ENCODE assay signal across 16 cellular contexts in the genomic region with DNA sequence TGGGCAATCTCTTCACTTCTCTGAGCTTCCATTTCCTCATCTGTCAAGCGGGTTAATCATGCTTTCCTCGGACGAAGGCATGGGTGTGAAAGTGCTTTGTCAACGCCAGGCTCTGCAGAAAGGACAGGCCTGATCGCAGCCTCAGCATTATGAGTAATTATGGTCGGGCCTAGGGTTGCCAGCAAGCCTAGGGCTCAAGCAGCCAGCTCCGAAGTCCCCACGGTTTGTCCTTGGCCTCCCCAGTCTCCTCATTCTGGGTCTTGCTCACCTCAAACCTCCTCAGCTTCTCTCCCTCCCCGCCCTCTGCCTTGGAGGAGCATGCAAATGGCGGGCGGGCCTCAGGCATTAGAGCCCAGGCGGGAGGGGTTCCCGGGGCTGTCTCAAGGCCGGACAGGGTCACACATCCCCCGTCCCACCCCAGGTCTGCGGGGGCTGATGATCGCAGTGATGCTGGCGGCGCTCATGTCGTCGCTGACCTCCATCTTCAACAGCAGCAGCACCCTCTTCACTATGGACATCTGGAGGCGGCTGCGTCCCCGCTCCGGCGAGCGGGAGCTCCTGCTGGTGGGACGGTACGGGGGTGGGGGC. TPM values are rescaled to one million over a fixed set of nuclear protein-coding genes. Genes with fewer than 3 reads are reported as not detected.
"Had no signal": no experiment of that assay in that cellular context is flagged by ENCODE, and none has a peak within 500 bp of the region (broad histone marks: within the 10 kb centered on the region; RNA-seq: fewer than 3 reads in every experiment).

No MANE protein-coding gene starts in this region.

- ATAC-seq: activated CD8-positive, alpha-beta memory T cell treated with anti-CD3 and anti-CD28 coated beads, Interleukin-2, amount 10 ng/mL, durations not matched to agents 7 days and 5 days; activated naive CD8-positive, alpha-beta T cell treated with anti-CD3 and anti-CD28 coated beads, Interleukin-2, amount 50 U/mL, for 24 hours; activated T-cell treated with anti-CD3 and anti-CD28 coated beads, Interleukin-2, amount 50 U/mL, for 4 hours; left colon; stimulated activated naive CD8-positive, alpha-beta T cell treated with anti-CD3 and anti-CD28 coated beads, Interleukin-15, Interleukin-2, amounts not matched to agents 100 U/mL and 50 U/mL, for 24 hours had no signal

- H3K36me3 ChIP-seq: upper lobe of left lung had no signal

- H3K27ac ChIP-seq: epithelial cell of prostate, upper lobe of left lung had no signal

- H3K9me3 ChIP-seq: upper lobe of left lung had no signal

- H3K4me3 ChIP-seq: upper lobe of left lung had no signal

- DNase-seq: activated CD4-positive, alpha-beta T cell treated with anti-CD3 and anti-CD28 coated beads, Interleukin-2, amount 50 U/mL, for 4 hours; activated CD4-positive, CD25-positive, alpha-beta regulatory T cell treated with anti-CD3 and anti-CD28 coated beads, Interleukin-2, amount 50 U/mL, for 72 hours; activated CD8-positive, alpha-beta memory T cell treated with anti-CD3 and anti-CD28 coated beads, Interleukin-2, amount 10 ng/mL, durations not matched to agents 7 days and 5 days; activated gamma-delta T cell; activated naive CD8-positive, alpha-beta T cell treated with anti-CD3 and anti-CD28 coated beads, Interleukin-2, amount 50 U/mL, for 24 hours; activated T-cell treated with anti-CD3 and anti-CD28 coated beads, Interleukin-2, amount 50 U/mL, for 4 hours; effector memory CD4-positive, alpha-beta T cell; left colon; mesenchymal stem cell; nephron progenitor cell; stimulated activated CD4-positive, alpha-beta T cell treated with anti-CD3 and anti-CD28 coated beads, Interleukin-4, amount 100 ng/mL, for 1 hour; stimulated activated CD8-positive, alpha-beta memory T cell treated with anti-CD3 and anti-CD28 coated beads, Interleukin-4, amount 100 ng/mL, for 48 hours; stimulated activated naive CD8-positive, alpha-beta T cell treated with anti-CD3 and anti-CD28 coated beads, Interleukin-15, Interleukin-2, amounts not matched to agents 100 U/mL and 50 U/mL, for 24 hours; upper lobe of left lung had no signal

- H3K27me3 ChIP-seq: upper lobe of left lung had no signal

RNA-seq across cellular contexts. Expression of gene GRAP, which starts 32.0 kb away (rescaled TPM):
- total RNA-seq: osteoblast had no signal
